ENCODE assay signal across 10 cellular contexts in genomic region chr19:47909350-47909749, GRCh38. TPM values are rescaled to one million over a fixed set of nuclear protein-coding genes. Genes with fewer than 3 reads are reported as not detected.
DNase-seq lines count a peak whose midpoint lies in the region; ATAC-seq and TF ChIP-seq lines count a peak whose summit lies in the region.
"Not testable (repeated sequence)": the region's sequence is repeated elsewhere in the genome, so short reads cannot be mapped to it uniquely, and the experiment has no call there.
"Had no signal": no experiment of that assay in that cellular context is flagged by ENCODE, and none has a peak within 500 bp of the region (broad histone marks: within the 10 kb centered on the region; RNA-seq: fewer than 3 reads in every experiment).

No MANE protein-coding gene starts in this region.

- peak; percentile 85 for DNase-seq in activated CD4-positive, alpha-beta T cell treated with anti-CD3 and anti-CD28 coated beads for 48 hours
- peak; percentile 81 for DNase-seq in activated T-helper 1 cell treated with anti-CD3 and anti-CD28 coated beads, Interleukin-12 subunit alpha, Interleukin-12 subunit beta, Interleukin-2, Interleukin-4 antibody, amounts not matched to agents 30 ng/mL and 10 ng/mL and 1 ng/mL, durations not matched to agents 14 hours and 24 hours and 36 hours (ENCODE audit: low spot score)
- DNase-seq in dorsolateral prefrontal cortex (peak; percentile 61 to 96 (median 80)), lung (ENCODE audit: low spot score) (peak; percentile 73), gastrocnemius medialis (peak; percentile 16 to 68)
- DNase-seq in stimulated activated CD8-positive, alpha-beta memory T cell treated with anti-CD3 and anti-CD28 coated beads, Interleukin-15, amount 100 ng/mL, for 4 hours (ENCODE audit: low read depth in 2 of 2) = peak; percentile 11 to 43

- H3K9me3 ChIP-seq in lung (ENCODE audit: control insufficient read depth in 2 of 2, insufficient read depth in 1 of 2, low read length in 1 of 2); gastrocnemius medialis: not testable (repeated sequence)

- H3K27me3 Mint-ChIP-seq in activated T-helper 1 cell treated with anti-CD3 and anti-CD28 coated beads, Interleukin-12 subunit alpha, Interleukin-12 subunit beta, Interleukin-2, Interleukin-4 antibody, amounts not matched to agents 30 ng/mL and 10 ng/mL and 1 ng/mL, durations not matched to agents 14 hours and 24 hours and 36 hours (ENCODE audit: insufficient read depth) = not testable (repeated sequence)

- not testable (repeated sequence) for TF ChIP-seq EP300 in Ishikawa (IDR thresholded peaks at IDR 0.05; ENCODE audit: borderline replicate concordance)

- not testable (repeated sequence) for H3K27me3 ChIP-seq in dorsolateral prefrontal cortex; lung (ENCODE audit: control insufficient read depth, insufficient read depth); gastrocnemius medialis

- H3K4me3 ChIP-seq in dorsolateral prefrontal cortex, lung, gastrocnemius medialis: not testable (repeated sequence)

- not testable (repeated sequence) for H3K27ac ChIP-seq in dorsolateral prefrontal cortex; lung (ENCODE audit: low read depth in 1 of 2, low read length in 1 of 2); gastrocnemius medialis

- not testable (repeated sequence) for H3K27ac Mint-ChIP-seq in activated T-helper 1 cell treated with anti-CD3 and anti-CD28 coated beads, Interleukin-12 subunit alpha, Interleukin-12 subunit beta, Interleukin-2, Interleukin-4 antibody, amounts not matched to agents 30 ng/mL and 10 ng/mL and 1 ng/mL, durations not matched to agents 14 hours and 24 hours and 36 hours

- H3K36me3 Mint-ChIP-seq in activated T-helper 1 cell treated with anti-CD3 and anti-CD28 coated beads, Interleukin-12 subunit alpha, Interleukin-12 subunit beta, Interleukin-2, Interleukin-4 antibody, amounts not matched to agents 30 ng/mL and 10 ng/mL and 1 ng/mL, durations not matched to agents 14 hours and 24 hours and 36 hours (ENCODE audit: low read depth) = not testable (repeated sequence)

- not testable (repeated sequence) for TF ChIP-seq POLR2A in gastrocnemius medialis (IDR thresholded peaks at IDR 0.05)

- TF ChIP-seq CTCF in dorsolateral prefrontal cortex (IDR thresholded peaks at IDR 0.05 in 54 of 56, conservative IDR thresholded peaks at IDR 0.05 in 2 of 56; ENCODE audit: low read depth in 1 of 56, partially characterized antibody in 56 of 56) = peak in 55 of 56 donors; percentile 41 to 77 (median 56)
- peak; percentile 41 for TF ChIP-seq CTCF in lung (IDR thresholded peaks at IDR 0.05; ENCODE audit: control extremely low read depth, extremely low read depth)
- peak in 2 of 5 experiments; percentile 43 to 61 for TF ChIP-seq CTCF in gastrocnemius medialis (IDR thresholded peaks at IDR 0.05 in 4 of 5, conservative IDR thresholded peaks at IDR 0.05 in 1 of 5)

- H3K9me3 Mint-ChIP-seq in activated T-helper 1 cell treated with anti-CD3 and anti-CD28 coated beads, Interleukin-12 subunit alpha, Interleukin-12 subunit beta, Interleukin-2, Interleukin-4 antibody, amounts not matched to agents 30 ng/mL and 10 ng/mL and 1 ng/mL, durations not matched to agents 14 hours and 24 hours and 36 hours = not testable (repeated sequence)

- in situ Hi-C loops in gastrocnemius medialis (cut with MboI; ENCODE audit: low sequenced_read_pairs in 4 of 4) = not testable (repeated sequence)

- intact Hi-C loops in activated T-helper 1 cell treated with anti-CD3 and anti-CD28 coated beads, Interleukin-12 subunit alpha, Interleukin-12 subunit beta, Interleukin-2, Interleukin-4 antibody, amounts not matched to agents 30 ng/mL and 10 ng/mL and 1 ng/mL, durations not matched to agents 14 hours and 24 hours and 36 hours (cut with micrococcal nuclease); dorsolateral prefrontal cortex (cut with DNase I); gastrocnemius medialis (cut with DNase I; ENCODE audit: low total_unique reads): not testable (repeated sequence)

- 1 to 3% methylated on average over 5 to 10 of the region's 14 CpGs for WGBS in lung, 2 donors

- H3K4me3 Mint-ChIP-seq in activated T-helper 1 cell treated with anti-CD3 and anti-CD28 coated beads, Interleukin-12 subunit alpha, Interleukin-12 subunit beta, Interleukin-2, Interleukin-4 antibody, amounts not matched to agents 30 ng/mL and 10 ng/mL and 1 ng/mL, durations not matched to agents 14 hours and 24 hours and 36 hours = not testable (repeated sequence)

- H3K4me1 ChIP-seq in lung (ENCODE audit: control insufficient read depth in 2 of 2, insufficient read depth in 2 of 2, low read length in 2 of 2); gastrocnemius medialis: not testable (repeated sequence)

- H3K4me1 Mint-ChIP-seq in activated T-helper 1 cell treated with anti-CD3 and anti-CD28 coated beads, Interleukin-12 subunit alpha, Interleukin-12 subunit beta, Interleukin-2, Interleukin-4 antibody, amounts not matched to agents 30 ng/mL and 10 ng/mL and 1 ng/mL, durations not matched to agents 14 hours and 24 hours and 36 hours (ENCODE audit: low read depth) = not testable (repeated sequence)

- peak; percentile 28 for TF ChIP-seq RAD21 in Ishikawa (IDR thresholded peaks at IDR 0.05; ENCODE audit: low read depth)

- H3K36me3 ChIP-seq in lung (ENCODE audit: control insufficient read depth in 2 of 2, insufficient read depth in 2 of 2, low read length in 2 of 2); gastrocnemius medialis: not testable (repeated sequence)

- not testable (repeated sequence) for ATAC-seq in lung (ENCODE audit: insufficient read depth, low FRiP score); gastrocnemius medialis

RNA-seq across cellular contexts. Expression of gene SULT2A1, which starts 23.2 kb away (rescaled TPM):
- not detected in 2 replicates for total RNA-seq in activated T-helper 1 cell treated with anti-CD3 and anti-CD28 coated beads, Interleukin-12 subunit alpha, Interleukin-12 subunit beta, Interleukin-2, Interleukin-4 antibody, amounts not matched to agents 30 ng/mL and 10 ng/mL and 1 ng/mL, durations not matched to agents 14 hours and 24 hours and 36 hours
- total RNA-seq in dorsolateral prefrontal cortex = under 1 TPM in 1 of 120 experiments, not detected in 119; 0.23 TPM
- total RNA-seq in lung = under 1 TPM in 1 of 2 donors, not detected in 1; 0.15 TPM
- polyA plus RNA-seq in lung = under 1 TPM in 1 of 2 donors, not detected in 1; 0.01 TPM
- total RNA-seq in gastrocnemius medialis = 1 to 10 TPM in 1 of 4 donors, under 1 TPM in 1, not detected in 2; 0.55 to 1.4 TPM
- total RNA-seq: astrocyte; T-helper 2 cell treated with Interferon-gamma antibody and Interleukin-4, amounts not matched to agents 100 ng/mL and 5 ng/mL, for 36 hours had no signal

RNA-seq across cellular contexts. Expression of gene TPRX2, which starts 50.3 kb away (rescaled TPM):
- not detected in 2 replicates for total RNA-seq in activated T-helper 1 cell treated with anti-CD3 and anti-CD28 coated beads, Interleukin-12 subunit alpha, Interleukin-12 subunit beta, Interleukin-2, Interleukin-4 antibody, amounts not matched to agents 30 ng/mL and 10 ng/mL and 1 ng/mL, durations not matched to agents 14 hours and 24 hours and 36 hours
- total RNA-seq in dorsolateral prefrontal cortex (not detected), lung (not detected), gastrocnemius medialis (not detected)
- not detected for polyA plus RNA-seq in lung
- total RNA-seq: astrocyte; T-helper 2 cell treated with Interferon-gamma antibody and Interleukin-4, amounts not matched to agents 100 ng/mL and 5 ng/mL, for 36 hours had no signal
- polyA plus RNA-seq: small intestine had no signal

Comparison
In these comparisons a context has a peak if more than half of its experiments do, and no peak if none do; other contexts are left out.
1. DNase-seq: peak in every context shown above with its lines; median percentile 85 in activated CD4-positive, alpha-beta T cell treated with anti-CD3 and anti-CD28 coated beads for 48 hours; 81 in activated T-helper 1 cell treated with anti-CD3 and anti-CD28 coated beads, Interleukin-12 subunit alpha, Interleukin-12 subunit beta, Interleukin-2, Interleukin-4 antibody, amounts not matched to agents 30 ng/mL and 10 ng/mL and 1 ng/mL, durations not matched to agents 14 hours and 24 hours and 36 hours; 80 in dorsolateral prefrontal cortex; 73 in lung; 42 in gastrocnemius medialis; 27 in stimulated activated CD8-positive, alpha-beta memory T cell treated with anti-CD3 and anti-CD28 coated beads, Interleukin-15, amount 100 ng/mL, for 4 hours.